In genomic region chr12:5660271-5660670, GRCh38 we compare ENCODE assay signal across 35 cellular contexts.
"Had no signal": no experiment of that assay in that cellular context is flagged by ENCODE, and none has a peak within 500 bp of the region (broad histone marks: within the 10 kb centered on the region; RNA-seq: fewer than 3 reads in every experiment).

No MANE protein-coding gene starts in this region.

- H3K4me3 ChIP-seq: ascending aorta, cardiac muscle cell had no signal

- H3K9me3 Mint-ChIP-seq: activated B cell treated with CpG ODN at 0.5 μM for 24 hours; activated CD4-positive, alpha-beta memory T cell treated with anti-CD3 and anti-CD28 coated beads for 36 hours; activated CD4-positive, alpha-beta T cell treated with anti-CD3 and anti-CD28 coated beads, Interleukin-2, amount 10 ng/mL, durations not matched to agents 24 days and 14 days; activated CD8-positive, alpha-beta T cell treated with anti-CD3 and anti-CD28 coated beads for 36 hours; activated naive CD4-positive, alpha-beta T cell treated with anti-CD3 and anti-CD28 coated beads, Interleukin-2, amount 10 ng/mL, durations not matched to agents 7 days and 5 days; activated naive CD4-positive, alpha-beta T cell treated with anti-CD3 and anti-CD28 coated beads, Interleukin-2, amount 50 U/mL, for 24 hours; activated naive CD8-positive, alpha-beta T cell treated with anti-CD3 and anti-CD28 coated beads, Interleukin-2, amount 10 ng/mL, durations not matched to agents 7 days and 5 days; activated naive CD8-positive, alpha-beta T cell treated with anti-CD3 and anti-CD28 coated beads, Interleukin-2, amount 50 U/mL, for 24 hours; activated T-cell treated with anti-CD3 and anti-CD28 coated beads, Interleukin-2, amount 50 U/mL, for 4 hours; activated T-helper 2 cell treated with anti-CD3 and anti-CD28 coated beads, Interferon-gamma antibody, Interleukin-2, Interleukin-4, amounts not matched to agents 10 μg/mL and 5 μg/mL and 100 μg/mL, durations not matched to agents 14 hours and 24 hours and 36 hours; brain; central memory CD8-positive, alpha-beta T cell; T-helper 1 cell treated with Interleukin-12 subunit alpha and Interleukin-12 subunit beta and Interleukin-4 antibody, amounts not matched to agents 30 μg/mL and 1 μg/mL, for 36 hours; T-helper 2 cell treated with Interferon-gamma antibody and Interleukin-4, amounts not matched to agents 5 μg/mL and 100 μg/mL, for 36 hours had no signal

- H3K4me1 ChIP-seq: ascending aorta had no signal

- H3K27ac Mint-ChIP-seq: activated B cell treated with CpG ODN at 0.5 μM for 24 hours; activated CD4-positive, alpha-beta memory T cell treated with anti-CD3 and anti-CD28 coated beads for 36 hours; activated CD4-positive, alpha-beta T cell treated with anti-CD3 and anti-CD28 coated beads, Interleukin-2, amount 10 ng/mL, durations not matched to agents 24 days and 14 days; activated CD8-positive, alpha-beta T cell treated with anti-CD3 and anti-CD28 coated beads for 36 hours; activated naive CD4-positive, alpha-beta T cell treated with anti-CD3 and anti-CD28 coated beads, Interleukin-2, amount 10 ng/mL, durations not matched to agents 7 days and 5 days; activated naive CD4-positive, alpha-beta T cell treated with anti-CD3 and anti-CD28 coated beads, Interleukin-2, amount 50 U/mL, for 24 hours; activated naive CD8-positive, alpha-beta T cell; activated naive CD8-positive, alpha-beta T cell treated with anti-CD3 and anti-CD28 coated beads, Interleukin-2, amount 10 ng/mL, durations not matched to agents 7 days and 5 days; activated naive CD8-positive, alpha-beta T cell treated with anti-CD3 and anti-CD28 coated beads, Interleukin-2, amount 50 U/mL, for 24 hours; activated T-helper 2 cell treated with anti-CD3 and anti-CD28 coated beads, Interferon-gamma antibody, Interleukin-2, Interleukin-4, amounts not matched to agents 10 μg/mL and 5 μg/mL and 100 μg/mL, durations not matched to agents 14 hours and 24 hours and 36 hours; brain; T-cell; T-helper 1 cell treated with Interleukin-12 subunit alpha and Interleukin-12 subunit beta and Interleukin-4 antibody, amounts not matched to agents 30 μg/mL and 1 μg/mL, for 36 hours; T-helper 2 cell treated with Interferon-gamma antibody and Interleukin-4, amounts not matched to agents 5 μg/mL and 100 μg/mL, for 36 hours had no signal

- H3K36me3 ChIP-seq: ascending aorta, cardiac muscle cell had no signal

- H3K4me3 Mint-ChIP-seq: activated B cell treated with CpG ODN at 0.5 μM for 24 hours; activated CD4-positive, alpha-beta memory T cell treated with anti-CD3 and anti-CD28 coated beads for 36 hours; activated CD4-positive, alpha-beta T cell treated with anti-CD3 and anti-CD28 coated beads, Interleukin-2, amount 10 ng/mL, durations not matched to agents 24 days and 14 days; activated CD8-positive, alpha-beta T cell treated with anti-CD3 and anti-CD28 coated beads for 36 hours; activated naive CD4-positive, alpha-beta T cell treated with anti-CD3 and anti-CD28 coated beads, Interleukin-2, amount 10 ng/mL, durations not matched to agents 7 days and 5 days; activated naive CD4-positive, alpha-beta T cell treated with anti-CD3 and anti-CD28 coated beads, Interleukin-2, amount 50 U/mL, for 24 hours; activated naive CD8-positive, alpha-beta T cell; activated naive CD8-positive, alpha-beta T cell treated with anti-CD3 and anti-CD28 coated beads, Interleukin-2, amount 10 ng/mL, durations not matched to agents 7 days and 5 days; activated naive CD8-positive, alpha-beta T cell treated with anti-CD3 and anti-CD28 coated beads, Interleukin-2, amount 50 U/mL, for 24 hours; activated T-cell treated with anti-CD3 and anti-CD28 coated beads, Interleukin-2, amount 50 U/mL, for 4 hours; brain; central memory CD8-positive, alpha-beta T cell; T-cell; T-helper 1 cell treated with Interleukin-12 subunit alpha and Interleukin-12 subunit beta and Interleukin-4 antibody, amounts not matched to agents 30 μg/mL and 1 μg/mL, for 36 hours; T-helper 2 cell treated with Interferon-gamma antibody and Interleukin-4, amounts not matched to agents 5 μg/mL and 100 μg/mL, for 36 hours had no signal

- H3K27me3 ChIP-seq: ascending aorta, cardiac muscle cell had no signal

- DNase-seq: activated B cell treated with CpG ODN at 0.5 μM for 24 hours; activated CD4-positive, alpha-beta memory T cell treated with anti-CD3 and anti-CD28 coated beads for 36 hours; activated CD4-positive, alpha-beta T cell treated with anti-CD3 and anti-CD28 coated beads for 4 hours; activated CD4-positive, alpha-beta T cell treated with anti-CD3 and anti-CD28 coated beads, Interleukin-2, amount 10 ng/mL, durations not matched to agents 24 days and 14 days; activated CD4-positive, alpha-beta T cell treated with anti-CD3 and anti-CD28 coated beads, Interleukin-2, amount 50 U/mL, for 1 hour; activated CD4-positive, alpha-beta T cell treated with anti-CD3 and anti-CD28 coated beads, Interleukin-2, amount 50 U/mL, for 4 hours; activated CD4-positive, CD25-positive, alpha-beta regulatory T cell treated with anti-CD3 and anti-CD28 coated beads, Interleukin-2, amount 50 U/mL, for 72 hours; activated CD8-positive, alpha-beta memory T cell treated with anti-CD3 and anti-CD28 coated beads, Interleukin-2, amount 50 U/mL, for 4 hours; activated CD8-positive, alpha-beta T cell treated with anti-CD3 and anti-CD28 coated beads for 36 hours; activated effector memory CD4-positive, alpha-beta T cell treated with Interleukin-2 at 50 U/mL for 16 hours; activated gamma-delta T cell; activated naive CD4-positive, alpha-beta T cell treated with anti-CD3 and anti-CD28 coated beads, Interleukin-2, amount 10 ng/mL, durations not matched to agents 7 days and 5 days; activated naive CD4-positive, alpha-beta T cell treated with Interleukin-2 at 50 U/mL for 16 hours; activated naive CD8-positive, alpha-beta T cell treated with anti-CD3 and anti-CD28 coated beads, Interleukin-2, amount 10 ng/mL, durations not matched to agents 7 days and 5 days; activated naive CD8-positive, alpha-beta T cell treated with anti-CD3 and anti-CD28 coated beads, Interleukin-2, amount 50 U/mL, for 24 hours; activated T-cell treated with anti-CD3 and anti-CD28 coated beads for 4 hours; activated T-cell treated with anti-CD3 and anti-CD28 coated beads, Interleukin-2, amount 50 U/mL, for 1 hour; activated T-cell treated with anti-CD3 and anti-CD28 coated beads, Interleukin-2, amount 50 U/mL, for 4 hours; amygdala; anterior cingulate cortex; caudate nucleus; cerebellar nuclear complex; T-cell; T-helper 2 cell; T-helper 9 cell had no signal

- H3K9me3 ChIP-seq: ascending aorta had no signal

- ATAC-seq: activated CD8-positive, alpha-beta T cell treated with anti-CD3 and anti-CD28 coated beads for 36 hours; activated naive CD8-positive, alpha-beta T cell treated with anti-CD3 and anti-CD28 coated beads, Interleukin-2, amount 50 U/mL, for 24 hours; activated T-cell treated with anti-CD3 and anti-CD28 coated beads, Interleukin-2, amount 50 U/mL, for 4 hours; T-cell had no signal

- H3K4me1 Mint-ChIP-seq: activated B cell treated with CpG ODN at 0.5 μM for 24 hours; activated CD4-positive, alpha-beta T cell treated with anti-CD3 and anti-CD28 coated beads, Interleukin-2, amount 10 ng/mL, durations not matched to agents 24 days and 14 days; activated naive CD4-positive, alpha-beta T cell treated with anti-CD3 and anti-CD28 coated beads, Interleukin-2, amount 10 ng/mL, durations not matched to agents 7 days and 5 days; activated naive CD4-positive, alpha-beta T cell treated with anti-CD3 and anti-CD28 coated beads, Interleukin-2, amount 50 U/mL, for 24 hours; activated naive CD8-positive, alpha-beta T cell treated with anti-CD3 and anti-CD28 coated beads, Interleukin-2, amount 10 ng/mL, durations not matched to agents 7 days and 5 days; activated naive CD8-positive, alpha-beta T cell treated with anti-CD3 and anti-CD28 coated beads, Interleukin-2, amount 50 U/mL, for 24 hours; brain; central memory CD8-positive, alpha-beta T cell; T-cell had no signal

- H3K36me3 Mint-ChIP-seq: activated CD4-positive, alpha-beta memory T cell treated with anti-CD3 and anti-CD28 coated beads for 36 hours; activated naive CD4-positive, alpha-beta T cell treated with anti-CD3 and anti-CD28 coated beads, Interleukin-2, amount 10 ng/mL, durations not matched to agents 7 days and 5 days; activated naive CD4-positive, alpha-beta T cell treated with anti-CD3 and anti-CD28 coated beads, Interleukin-2, amount 50 U/mL, for 24 hours; activated naive CD8-positive, alpha-beta T cell; activated naive CD8-positive, alpha-beta T cell treated with anti-CD3 and anti-CD28 coated beads, Interleukin-2, amount 10 ng/mL, durations not matched to agents 7 days and 5 days; brain; T-cell had no signal

- H3K27me3 Mint-ChIP-seq: activated B cell treated with CpG ODN at 0.5 μM for 24 hours; activated CD4-positive, alpha-beta memory T cell treated with anti-CD3 and anti-CD28 coated beads for 36 hours; activated CD4-positive, alpha-beta T cell treated with anti-CD3 and anti-CD28 coated beads, Interleukin-2, amount 10 ng/mL, durations not matched to agents 24 days and 14 days; activated CD8-positive, alpha-beta T cell treated with anti-CD3 and anti-CD28 coated beads for 36 hours; activated naive CD4-positive, alpha-beta T cell treated with anti-CD3 and anti-CD28 coated beads, Interleukin-2, amount 10 ng/mL, durations not matched to agents 7 days and 5 days; activated naive CD4-positive, alpha-beta T cell treated with anti-CD3 and anti-CD28 coated beads, Interleukin-2, amount 50 U/mL, for 24 hours; activated naive CD8-positive, alpha-beta T cell; activated naive CD8-positive, alpha-beta T cell treated with anti-CD3 and anti-CD28 coated beads, Interleukin-2, amount 50 U/mL, for 24 hours; central memory CD8-positive, alpha-beta T cell; T-cell had no signal

- H3K27ac ChIP-seq: ascending aorta, cardiac muscle cell, VCaP had no signal
